In the genomic region with DNA sequence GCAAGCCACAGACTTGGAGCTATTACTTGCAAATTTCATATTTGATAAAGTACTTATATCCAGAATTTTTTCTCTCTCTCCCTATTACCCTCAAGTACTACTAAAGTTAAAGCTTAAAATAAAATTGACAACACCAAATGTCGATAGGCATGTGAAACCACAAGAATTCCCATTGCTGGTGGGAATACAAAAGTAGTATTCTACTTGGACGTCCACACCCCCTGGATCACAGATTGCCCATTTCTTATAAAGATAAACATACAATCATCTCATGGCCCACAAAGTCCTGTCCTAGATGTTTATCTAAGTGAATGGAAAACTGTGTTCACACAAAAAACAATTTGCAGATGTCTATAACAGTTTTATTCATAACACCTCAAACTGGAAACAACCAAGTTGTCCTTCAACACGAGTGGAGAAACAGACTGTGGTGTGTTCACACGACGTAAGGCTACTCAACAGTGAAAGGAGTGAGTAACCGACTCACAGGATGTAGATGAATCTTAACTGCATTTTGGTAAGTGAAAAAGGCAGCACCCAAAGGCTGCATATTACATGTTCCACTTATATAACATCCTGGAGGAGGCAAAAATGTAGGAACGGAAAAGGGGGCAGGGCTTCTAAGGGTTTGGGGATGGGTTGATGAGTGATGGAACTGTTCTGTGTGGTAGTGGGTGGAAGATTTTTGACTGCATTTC, we compare ENCODE assay signal across 1 cellular context.
TF ChIP-seq lines count a peak whose summit lies in the region.

No MANE protein-coding gene starts in this region.

TF ChIP-seq in GM23338, 12 proteins besides CTCF, POLR2A, EP300 and RAD21 (continued from another document):
- no peak for TF ChIP-seq ZNF462 (CRISPR knock-in tag; IDR thresholded peaks at IDR 0.05)
- TF ChIP-seq EZH2 (IDR thresholded peaks at IDR 0.05; ENCODE audit: low read depth, unreplicated experiment) = no peak
- TF ChIP-seq POLR2AphosphoS5 (IDR thresholded peaks at IDR 0.05; ENCODE audit: low read depth) = no peak
TF ChIP-seq in GM23338: peak in this region for 0.
